Comparison of ENCODE assay signal across 8 cellular contexts in genomic region chrX:76145591-76146309, GRCh38. TPM values are rescaled to one million over a fixed set of nuclear protein-coding genes. Genes with fewer than 3 reads are reported as not detected.
DNase-seq lines count a peak whose midpoint lies in the region; ATAC-seq and TF ChIP-seq lines count a peak whose summit lies in the region.
"Not testable (repeated sequence)": the region's sequence is repeated elsewhere in the genome, so short reads cannot be mapped to it uniquely, and the experiment has no call there.

No MANE protein-coding gene starts in this region.

- H3K4me1 Mint-ChIP-seq in endothelial cell (ENCODE audit: unreplicated experiment) = peaks cover 14% of the 10 kb centered on the region
- not testable (repeated sequence) for H3K4me1 Mint-ChIP-seq in memory B cell
- H3K4me1 Mint-ChIP-seq in stimulated activated memory B cell treated with anti-CD40 and anti-IgM and Interleukin-4, amounts not matched to agents 10 μg/mL and 1 μg/mL and 100 μg/mL, for 72 hours = peaks cover 11% of the 10 kb centered on the region

- H3K36me3 ChIP-seq in DND-41 (ENCODE audit: insufficient read depth, low read length); OCI-LY1 (ENCODE audit: insufficient read depth, low read length): not testable (repeated sequence)

- H3K4me3 ChIP-seq in DND-41 (ENCODE audit: low read depth in 1 of 2, low read length in 2 of 2) (peak overlapping the region in 1 of 2 experiments; percentile 28; a peak in 3 of 4 replicates), OCI-LY1 (ENCODE audit: low read depth, low read length, poor library complexity, severe bottlenecking) (peak overlapping the region; percentile 52)

- not testable (repeated sequence) for H3K36me3 Mint-ChIP-seq in endothelial cell (ENCODE audit: low read depth, unreplicated experiment); memory B cell; stimulated activated memory B cell treated with anti-CD40 and anti-IgM and Interleukin-4, amounts not matched to agents 10 μg/mL and 1 μg/mL and 100 μg/mL, for 72 hours

- peak overlapping the region; percentile 28; the same call in 1 of the 2 replicates for H2AFZ ChIP-seq in DND-41 (ENCODE audit: low read depth, low read length)
- not testable (repeated sequence) for H2AFZ ChIP-seq in OCI-LY1 (ENCODE audit: low read length)

- H3F3A ChIP-seq in OCI-LY1 (ENCODE audit: insufficient read depth, low read length) = not testable (repeated sequence)

- not testable (repeated sequence) for H3K9me2 ChIP-seq in OCI-LY1 (ENCODE audit: low read depth, low read length)

- H3K27me3 Mint-ChIP-seq in endothelial cell (ENCODE audit: unreplicated experiment); memory B cell; stimulated activated memory B cell treated with anti-CD40 and anti-IgM and Interleukin-4, amounts not matched to agents 10 μg/mL and 1 μg/mL and 100 μg/mL, for 72 hours: not testable (repeated sequence)

- ATAC-seq in DND-41 (ENCODE audit: insufficient read depth, low read depth) (peak; percentile 54), GM21619 (IDR thresholded peaks at IDR 0.05; ENCODE audit: unreplicated experiment) (peak; percentile 45), HG03521 (IDR thresholded peaks at IDR 0.05; ENCODE audit: unreplicated experiment) (peak; percentile 40), memory B cell (ENCODE audit: low read depth) (peak; percentile 58)
- ATAC-seq in stimulated activated memory B cell treated with anti-CD40 and anti-IgM and Interleukin-4, amounts not matched to agents 10 μg/mL and 1 μg/mL and 100 μg/mL, for 72 hours = peak; percentile 80

- peaks cover 29% of the 10 kb centered on the region for H3K4me1 ChIP-seq in DND-41 (ENCODE audit: insufficient read depth, low read length)
- H3K4me1 ChIP-seq in OCI-LY1 (ENCODE audit: insufficient read depth, low read length, severe bottlenecking) = peaks cover 29% of the 10 kb centered on the region

- TF ChIP-seq CTCF in DND-41 (IDR thresholded peaks at IDR 0.05; ENCODE audit: borderline replicate concordance, extremely low read depth, low read length, poor library complexity, severe bottlenecking); OCI-LY1 (IDR thresholded peaks at IDR 0.05; ENCODE audit: low read length); endothelial cell (IDR thresholded peaks at IDR 0.05; ENCODE audit: unreplicated experiment): not testable (repeated sequence)

- H3K27ac Mint-ChIP-seq in endothelial cell (ENCODE audit: unreplicated experiment) = peak overlapping the region; percentile 80
- H3K27ac Mint-ChIP-seq in memory B cell = peak overlapping the region; percentile 87
- peak overlapping the region; percentile 81 for H3K27ac Mint-ChIP-seq in stimulated activated memory B cell treated with anti-CD40 and anti-IgM and Interleukin-4, amounts not matched to agents 10 μg/mL and 1 μg/mL and 100 μg/mL, for 72 hours

- H3K27ac ChIP-seq in DND-41 (ENCODE audit: low read length) = peak overlapping the region; percentile 80
- peak overlapping the region; percentile 94 for H3K27ac ChIP-seq in OCI-LY1 (ENCODE audit: low read depth, low read length, poor library complexity, severe bottlenecking)

- not testable (repeated sequence) for H3K27me3 ChIP-seq in DND-41 (ENCODE audit: insufficient read depth, low read length, poor library complexity); OCI-LY1 (ENCODE audit: insufficient read depth, low read length)

- H3K4me2 ChIP-seq in DND-41 (ENCODE audit: insufficient read depth, low read length) = peak overlapping the region; percentile 57
- peak overlapping the region; percentile 73 for H3K4me2 ChIP-seq in OCI-LY1 (ENCODE audit: low read length)

- H3K9me3 ChIP-seq in DND-41 (ENCODE audit: insufficient read depth, low read length, severe bottlenecking); OCI-LY1 (ENCODE audit: low read length): not testable (repeated sequence)

- H3K9ac ChIP-seq in DND-41 (ENCODE audit: low read depth, low read length) (peak overlapping the region; percentile 56), OCI-LY1 (ENCODE audit: low read length) (peak overlapping the region; percentile 76)

- H3K4me3 Mint-ChIP-seq in endothelial cell (ENCODE audit: unreplicated experiment) (peak overlapping the region; percentile 51), memory B cell (peak overlapping the region; percentile 77)
- H3K4me3 Mint-ChIP-seq in stimulated activated memory B cell treated with anti-CD40 and anti-IgM and Interleukin-4, amounts not matched to agents 10 μg/mL and 1 μg/mL and 100 μg/mL, for 72 hours = peak overlapping the region; percentile 76

- peak; percentile 62 for DNase-seq in DND-41
- DNase-seq in activated CD8-positive, alpha-beta memory T cell treated with anti-CD3 and anti-CD28 coated beads, Interleukin-2, amount 50 U/mL, for 4 hours = peak; percentile 31
- peak; percentile 4 for DNase-seq in endothelial cell (ENCODE audit: low spot score)
- peak in 1 of 2 donors; percentile 2 for DNase-seq in memory B cell (ENCODE audit: low spot score in 2 of 2)

- H3K79me2 ChIP-seq in DND-41 (ENCODE audit: insufficient read depth, low read length); OCI-LY1 (ENCODE audit: insufficient read depth, low read length): not testable (repeated sequence)

- not testable (repeated sequence) for H4K20me1 ChIP-seq in DND-41 (ENCODE audit: insufficient read depth, low read length); OCI-LY1 (ENCODE audit: insufficient read depth, low read length)

- H3K9me3 Mint-ChIP-seq in endothelial cell (ENCODE audit: unreplicated experiment); memory B cell; stimulated activated memory B cell treated with anti-CD40 and anti-IgM and Interleukin-4, amounts not matched to agents 10 μg/mL and 1 μg/mL and 100 μg/mL, for 72 hours: not testable (repeated sequence)

RNA-seq across cellular contexts. Expression of gene PBDC1, which starts 27.1 kb away (rescaled TPM):
- total RNA-seq in endothelial cell (ENCODE audit: unreplicated experiment) = 29.5 TPM
